31 cellular contexts compared by ENCODE assay signal in the genomic region with DNA sequence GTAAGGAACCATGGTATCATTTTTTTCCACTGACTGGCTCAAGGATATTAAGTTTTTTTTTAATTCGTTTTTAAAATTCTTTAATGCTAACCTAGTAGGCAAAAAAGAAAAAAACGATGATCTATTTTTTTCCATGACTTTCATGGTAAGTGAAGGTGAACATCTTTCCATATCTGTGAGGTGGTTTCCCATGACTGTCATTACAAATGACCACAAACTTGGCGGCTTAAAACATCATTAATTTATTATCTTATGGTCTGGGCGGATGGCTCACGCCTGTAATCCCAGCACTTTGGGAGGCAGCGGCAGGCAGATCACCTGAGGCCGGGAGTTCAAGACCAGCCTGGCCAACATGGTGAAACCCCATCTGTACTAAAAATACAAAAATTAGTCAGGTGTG. TPM values are rescaled to one million over a fixed set of nuclear protein-coding genes. Genes with fewer than 3 reads are reported as not detected.
"Had no signal": no experiment of that assay in that cellular context is flagged by ENCODE, and none has a peak within 500 bp of the region (broad histone marks: within the 10 kb centered on the region; RNA-seq: fewer than 3 reads in every experiment).

No MANE protein-coding gene starts in this region.

- ATAC-seq: sciatic nerve had no signal

- H3K27ac Mint-ChIP-seq: memory B cell, mesothelial cell of epicardium, natural killer cell had no signal

- H3K4me3 Mint-ChIP-seq: natural killer cell, neural crest cell had no signal

- H3K4me1 Mint-ChIP-seq: memory B cell, mesothelial cell of epicardium, neural crest cell had no signal

- H3K4me1 ChIP-seq: colonic mucosa, lower lobe of right lung, uterus had no signal

- DNase-seq: colonic mucosa; dermis blood vessel endothelial cell; foreskin melanocyte; heart left ventricle; hippocampal formation; kidney; left cardiac atrium; left ventricle myocardium inferior; lower lobe of right lung; natural killer cell; posterior cingulate gyrus; spleen; stimulated activated CD4-positive, alpha-beta T cell treated with anti-CD3 and anti-CD28 coated beads, Interleukin-15, amount 100 ng/mL, for 24 hours; stimulated activated CD4-positive, alpha-beta T cell treated with anti-CD3 and anti-CD28 coated beads, Interleukin-2, amount 100 ng/mL, for 24 hours; stimulated activated CD4-positive, alpha-beta T cell treated with anti-CD3 and anti-CD28 coated beads, Interleukin-4, amount 100 ng/mL, for 4 hours; stimulated activated naive CD4-positive, alpha-beta T cell; tibial artery; upper lobe of left lung; uterus had no signal

- H3K36me3 Mint-ChIP-seq: mesothelial cell of epicardium, natural killer cell had no signal

- H3K36me3 ChIP-seq: colonic mucosa, heart left ventricle, left ventricle myocardium inferior, lower lobe of right lung, spleen, tibial artery, upper lobe of left lung, uterus had no signal

- H3K4me3 ChIP-seq: uterus had no signal

- H3K9me3 ChIP-seq: colonic mucosa, uterus had no signal

- H3K27ac ChIP-seq: colonic mucosa, heart left ventricle, left ventricle myocardium inferior, spleen, tibial artery, uterus had no signal

- H3K27me3 ChIP-seq: uterus had no signal

RNA-seq across cellular contexts. Expression of gene AHSP, which starts 10.5 kb away (rescaled TPM):
- total RNA-seq: colonic mucosa, dermis blood vessel endothelial cell, endothelial cell of umbilical vein, glomerular endothelial cell, kidney, left cardiac atrium, left ventricle myocardium inferior, lower lobe of right lung, mesothelial cell of epicardium, mucosa of gallbladder, myocyte, natural killer cell, neural crest cell, osteocyte, pulmonary artery endothelial cell, upper lobe of left lung had no signal
- polyA plus RNA-seq: endothelial cell of umbilical vein, esophagus, heart left ventricle had no signal

RNA-seq across cellular contexts. Expression of gene SLC5A2, which starts 55.3 kb away (rescaled TPM):
- total RNA-seq: dermis blood vessel endothelial cell, endothelial cell of umbilical vein, glomerular endothelial cell, heart left ventricle, left cardiac atrium, left ventricle myocardium inferior, myocyte, neural crest cell, osteocyte, pulmonary artery endothelial cell, sciatic nerve, skeletal muscle tissue had no signal
